In the genomic region with DNA sequence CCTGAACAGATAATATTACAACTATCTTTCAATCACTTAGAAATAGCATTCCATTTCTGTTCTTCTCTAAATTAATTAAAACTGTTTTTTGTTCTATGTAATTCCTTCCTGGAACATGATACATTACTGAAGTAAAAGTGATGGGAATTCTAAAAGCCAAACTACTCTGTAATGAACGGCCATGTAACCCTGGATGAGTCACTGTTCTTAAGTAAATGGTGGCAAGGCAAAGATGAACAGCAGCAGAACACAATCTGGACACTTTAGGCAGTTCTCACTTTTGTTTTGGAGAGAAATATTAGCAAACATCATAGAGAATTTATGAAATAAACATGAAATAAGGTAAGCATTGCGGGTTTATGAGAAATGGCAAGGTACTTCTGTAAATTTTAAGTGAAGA, we compare ENCODE assay signal across 18 cellular contexts. TPM values are rescaled to one million over a fixed set of nuclear protein-coding genes. Genes with fewer than 3 reads are reported as not detected.
A peak's percentile ranks its signal among the peaks of the same experiment; 100 is the strongest.
DNase-seq lines count a peak whose midpoint lies in the region; ATAC-seq and TF ChIP-seq lines count a peak whose summit lies in the region.
"Had no signal": no experiment of that assay in that cellular context is flagged by ENCODE, and none has a peak within 500 bp of the region (broad histone marks: within the 10 kb centered on the region; RNA-seq: fewer than 3 reads in every experiment).

No MANE protein-coding gene starts in this region.

- H3K14ac ChIP-seq in mesenchymal stem cell (ENCODE audit: low read length in 2 of 2), result no peak overlapping the region

- H4K20me1 ChIP-seq in Karpas-422 (ENCODE audit: insufficient read depth, low read depth, low read length), result no peaks in the 10 kb centered on the region

- H3K79me2 ChIP-seq in Karpas-422 (ENCODE audit: low read length), result no peaks in the 10 kb centered on the region

- TF ChIP-seq CTCF in CD8-positive, alpha-beta T cell (IDR thresholded peaks at IDR 0.05), result no peak
- no peak for TF ChIP-seq CTCF in brain microvascular endothelial cell (IDR thresholded peaks at IDR 0.05; ENCODE audit: low read depth, low read length, missing control alignments)
- TF ChIP-seq CTCF in GM10248 (IDR thresholded peaks at IDR 0.05; ENCODE audit: control extremely low read depth, extremely low read depth, low read depth, missing control alignments), result no peak

- no peaks in the 10 kb centered on the region for H3K9me3 ChIP-seq in CD8-positive, alpha-beta T cell (ENCODE audit: low read length)
- peaks cover 14% of the 10 kb centered on the region for H3K9me3 ChIP-seq in mesenchymal stem cell (ENCODE audit: control insufficient read depth, low read length)
- no peaks in the 10 kb centered on the region for H3K9me3 ChIP-seq in Karpas-422 (ENCODE audit: low read length)
- H3K9me3 ChIP-seq in CD4-positive, alpha-beta memory T cell (ENCODE audit: control insufficient read depth in 1 of 2, low read length in 2 of 2), result peaks cover 0 to 5% of the 10 kb centered on the region in 2 donors
- H3K9me3 ChIP-seq: gastrocnemius medialis had no signal

- in situ Hi-C loops in brain microvascular endothelial cell (cut with HindIII; ENCODE audit: low pct_ligation_motif_present, low sequenced_read_pairs), result no loop called here

- H3K18ac ChIP-seq in mesenchymal stem cell (ENCODE audit: low read depth in 1 of 2, low read length in 2 of 2), result no peak overlapping the region

- H4K8ac ChIP-seq in mesenchymal stem cell (ENCODE audit: low read length), result no peak overlapping the region

- peaks cover 18% of the 10 kb centered on the region for H3K36me3 Mint-ChIP-seq in CD8-positive, alpha-beta T cell
- H3K36me3 Mint-ChIP-seq in CD4-positive, alpha-beta memory T cell, result peaks cover 17 to 19% of the 10 kb centered on the region in 2 donors

- no peak for DNase-seq in CD8-positive, alpha-beta T cell
- peak; percentile 3 for DNase-seq in M059J (ENCODE audit: low read depth)
- DNase-seq in brain microvascular endothelial cell, result peak; percentile 12
- DNase-seq in mesenchymal stem cell, result peak; percentile 39
- DNase-seq in Karpas-422, result no peak
- no peak for DNase-seq in CD4-positive, alpha-beta memory T cell
- DNase-seq in GM10248 (ENCODE audit: extremely low spot score), result no peak
- DNase-seq: activated effector memory CD4-positive, alpha-beta T cell treated with anti-CD3 and anti-CD28 coated beads, Interleukin-2, amount 50 U/mL, for 16 hours; C1 segment of cervical spinal cord; effector CD4-positive, alpha-beta T cell; gastrocnemius medialis; NCI-H69; stimulated activated CD4-positive, alpha-beta T cell treated with anti-CD3 and anti-CD28 coated beads, Interleukin-15, amount 100 ng/mL, for 24 hours; substantia nigra; WERI-Rb-1 had no signal

- CTCF ChIA-PET in CD8-positive, alpha-beta T cell (lab: Charles Lee), result no interaction called here
- CTCF ChIA-PET in CD4-positive, alpha-beta memory T cell (lab: Charles Lee; ENCODE audit: partially characterized antibody), result no interaction called here
- CTCF ChIA-PET in GM10248 (lab: Yijun Ruan, JAX), result no interaction called here

- H2BK5ac ChIP-seq in mesenchymal stem cell (ENCODE audit: low read depth, low read length, poor library complexity, severe bottlenecking), result no peak overlapping the region

- H3K4me3 ChIP-seq in CD8-positive, alpha-beta T cell (ENCODE audit: low read depth, low read length), result no peak overlapping the region
- no peak overlapping the region for H3K4me3 ChIP-seq in brain microvascular endothelial cell (ENCODE audit: low read depth, low read length)
- no peak overlapping the region for H3K4me3 ChIP-seq in mesenchymal stem cell (ENCODE audit: insufficient read depth in 1 of 2, low read depth in 1 of 2, low read length in 2 of 2)
- no peak overlapping the region for H3K4me3 ChIP-seq in Karpas-422 (ENCODE audit: low read length)
- no peak overlapping the region for H3K4me3 ChIP-seq in CD4-positive, alpha-beta memory T cell (ENCODE audit: low read length in 2 of 2)
- H3K4me3 ChIP-seq: gastrocnemius medialis had no signal

- no peak overlapping the region for H3K23ac ChIP-seq in mesenchymal stem cell (ENCODE audit: low read length in 2 of 2)

- no peak overlapping the region for H2BK12ac ChIP-seq in mesenchymal stem cell (ENCODE audit: low read length in 2 of 2)

- no peak overlapping the region for H4K91ac ChIP-seq in mesenchymal stem cell (ENCODE audit: low read length)

- POLR2A ChIA-PET in CD8-positive, alpha-beta T cell (lab: Charles Lee), result no interaction called here
- POLR2A ChIA-PET in CD4-positive, alpha-beta memory T cell (lab: Charles Lee; ENCODE audit: partially characterized antibody), result no interaction called here
- POLR2A ChIA-PET in GM10248 (lab: Yijun Ruan, JAX), result no interaction called here

- H3K27me3 Mint-ChIP-seq in CD8-positive, alpha-beta T cell (ENCODE audit: low read depth), result no peaks in the 10 kb centered on the region
- H3K27me3 Mint-ChIP-seq in CD4-positive, alpha-beta memory T cell, result no peaks in the 10 kb centered on the region

- peaks cover 33% of the 10 kb centered on the region for H3K4me1 ChIP-seq in CD8-positive, alpha-beta T cell (ENCODE audit: insufficient read depth, low read length)
- H3K4me1 ChIP-seq in mesenchymal stem cell (ENCODE audit: control insufficient read depth, insufficient read depth, low read depth, low read length), result no peaks in the 10 kb centered on the region
- peaks cover 23% of the 10 kb centered on the region for H3K4me1 ChIP-seq in Karpas-422 (ENCODE audit: low read length)
- H3K4me1 ChIP-seq in CD4-positive, alpha-beta memory T cell (ENCODE audit: insufficient read depth, low read length), result peaks cover 30% of the 10 kb centered on the region
- H3K4me1 ChIP-seq: gastrocnemius medialis had no signal

- no peak overlapping the region for H3K4ac ChIP-seq in mesenchymal stem cell (ENCODE audit: low read depth in 1 of 2, low read length in 2 of 2)

- H2BK120ac ChIP-seq in mesenchymal stem cell (ENCODE audit: low read depth, low read length), result no peak overlapping the region

- peaks cover 55% of the 10 kb centered on the region for H3K4me1 Mint-ChIP-seq in CD8-positive, alpha-beta T cell (ENCODE audit: low read depth)
- H3K4me1 Mint-ChIP-seq in CD4-positive, alpha-beta memory T cell, result peaks cover 6 to 38% (median 21%) of the 10 kb centered on the region in 4 donors
- H3K4me1 Mint-ChIP-seq: nephron had no signal

- H3K27ac Mint-ChIP-seq in CD8-positive, alpha-beta T cell, result peak overlapping the region; percentile 39
- H3K27ac Mint-ChIP-seq in CD4-positive, alpha-beta memory T cell, result peak overlapping the region in 1 of 7 donors; percentile 30
- H3K27ac Mint-ChIP-seq: nephron had no signal

- H3K36me3 ChIP-seq in CD8-positive, alpha-beta T cell (ENCODE audit: insufficient read depth, low read length), result no peaks in the 10 kb centered on the region
- no peaks in the 10 kb centered on the region for H3K36me3 ChIP-seq in brain microvascular endothelial cell (replicated peaks)
- H3K36me3 ChIP-seq in mesenchymal stem cell (ENCODE audit: control insufficient read depth in 1 of 2, insufficient read depth in 2 of 2, low read depth in 1 of 2, low read length in 2 of 2), result no peaks in the 10 kb centered on the region
- H3K36me3 ChIP-seq in Karpas-422 (ENCODE audit: insufficient read depth, low read length), result no peaks in the 10 kb centered on the region
- H3K36me3 ChIP-seq in CD4-positive, alpha-beta memory T cell (ENCODE audit: insufficient read depth, low read length), result no peaks in the 10 kb centered on the region
- H3K36me3 ChIP-seq: gastrocnemius medialis, WERI-Rb-1 had no signal

- no peak for ATAC-seq in CD8-positive, alpha-beta T cell
- ATAC-seq: gastrocnemius medialis had no signal

- no peak overlapping the region for H3K4me3 Mint-ChIP-seq in CD8-positive, alpha-beta T cell
- peak overlapping the region in 1 of 8 donors; percentile 2 for H3K4me3 Mint-ChIP-seq in CD4-positive, alpha-beta memory T cell
- H3K4me3 Mint-ChIP-seq: nephron had no signal

- no peaks in the 10 kb centered on the region for H3K79me1 ChIP-seq in mesenchymal stem cell (replicated peaks; ENCODE audit: low read length, poor library complexity, severe bottlenecking)

- no peak overlapping the region for H2AFZ ChIP-seq in mesenchymal stem cell (ENCODE audit: low read depth, low read length)
- no peak overlapping the region for H2AFZ ChIP-seq in Karpas-422 (ENCODE audit: low read length)

- no peaks in the 10 kb centered on the region for H3K9me2 ChIP-seq in Karpas-422 (replicated peaks; ENCODE audit: insufficient read depth, low read length)

- intact Hi-C loops in CD8-positive, alpha-beta T cell (cut with DNase I, micrococcal nuclease), result loop anchor here in 1 of 2 experiments (5.0 kb wide), 1 partner anchor 36 kb away; a partner anchor contains a TSS
- intact Hi-C loops in CD4-positive, alpha-beta memory T cell (cut with micrococcal nuclease), result no loop called here

- H3K27ac ChIP-seq in CD8-positive, alpha-beta T cell (ENCODE audit: low read depth, low read length), result no peak overlapping the region
- H3K27ac ChIP-seq in brain microvascular endothelial cell (no peak overlapping the region), mesenchymal stem cell (ENCODE audit: low read length, poor library complexity, severe bottlenecking) (no peak overlapping the region), Karpas-422 (ENCODE audit: low read length) (no peak overlapping the region)
- no peak overlapping the region for H3K27ac ChIP-seq in CD4-positive, alpha-beta memory T cell (ENCODE audit: low read depth, low read length)
- H3K27ac ChIP-seq: gastrocnemius medialis, WERI-Rb-1 had no signal

- H3K9me3 Mint-ChIP-seq in CD8-positive, alpha-beta T cell, result peaks cover 3% of the 10 kb centered on the region
- H3K9me3 Mint-ChIP-seq in CD4-positive, alpha-beta memory T cell, result peaks cover 0 to 15% (median 6%) of the 10 kb centered on the region in 8 donors

- H2BK15ac ChIP-seq in mesenchymal stem cell (ENCODE audit: low read depth, poor library complexity, severe bottlenecking), result no peak overlapping the region

- H3K27me3 ChIP-seq in CD8-positive, alpha-beta T cell (ENCODE audit: insufficient read depth, low read length), result no peaks in the 10 kb centered on the region
- H3K27me3 ChIP-seq in brain microvascular endothelial cell (replicated peaks) (no peaks in the 10 kb centered on the region), mesenchymal stem cell (ENCODE audit: control insufficient read depth in 1 of 2, insufficient read depth in 1 of 2, low read length in 2 of 2) (no peaks in the 10 kb centered on the region), Karpas-422 (ENCODE audit: low read length) (no peaks in the 10 kb centered on the region)
- H3K27me3 ChIP-seq in CD4-positive, alpha-beta memory T cell (ENCODE audit: insufficient read depth, low read length), result no peaks in the 10 kb centered on the region
- H3K27me3 ChIP-seq: gastrocnemius medialis had no signal

- H3K4me2 ChIP-seq in mesenchymal stem cell (ENCODE audit: low read length, poor library complexity, severe bottlenecking) (no peak overlapping the region), Karpas-422 (ENCODE audit: low read depth, low read length, poor library complexity, severe bottlenecking) (no peak overlapping the region)

- no CpG with 5 or more reads among the region's 2 CpGs for WGBS in mesenchymal stem cell

- H2AK5ac ChIP-seq in mesenchymal stem cell (ENCODE audit: low read length, severe bottlenecking), result no peak overlapping the region

- H3K9ac ChIP-seq in mesenchymal stem cell (ENCODE audit: low read length), result peak overlapping the region; percentile 42
- H3K9ac ChIP-seq in Karpas-422 (ENCODE audit: low read length), result no peak overlapping the region

RNA-seq across cellular contexts. Expression of a gene that starts 1.2 kb away (rescaled TPM):
- total RNA-seq in CD8-positive, alpha-beta T cell, result not detected
- not detected in 2 replicates for total RNA-seq in M059J (2014; rRNA removed; shearing (Covaris generic))
- polyA plus RNA-seq in mesenchymal stem cell (2013, experiment 1 of 2), result not detected
- polyA plus RNA-seq in mesenchymal stem cell (2013, experiment 2 of 2), result not detected
- total RNA-seq in Karpas-422 (2014; rRNA removed; shearing (Covaris generic); ENCODE audit: low replicate concordance), result 0.07 TPM in 1 of 2 replicates, not detected in the other
- not detected for total RNA-seq in CD4-positive, alpha-beta memory T cell
- polyA plus RNA-seq in CD4-positive, alpha-beta memory T cell, result under 1 TPM; 0.13 to 0.37 TPM
- total RNA-seq: Daoy, gastrocnemius medialis, lung microvascular endothelial cell had no signal

RNA-seq across cellular contexts. Expression of a gene that starts 34.0 kb away (rescaled TPM):
- under 1 TPM in 1 of 2 experiments, not detected in 1; 0.25 TPM for total RNA-seq in CD8-positive, alpha-beta T cell
- not detected in 2 replicates for total RNA-seq in M059J (2014; rRNA removed; shearing (Covaris generic))
- polyA plus RNA-seq in mesenchymal stem cell (2013, experiment 1 of 2), result not detected
- not detected for polyA plus RNA-seq in mesenchymal stem cell (2013, experiment 2 of 2)
- not detected in 2 replicates for total RNA-seq in Karpas-422 (2014; rRNA removed; shearing (Covaris generic); ENCODE audit: low replicate concordance)
- under 1 TPM in 1 of 2 experiments, not detected in 1; 0.28 TPM for total RNA-seq in CD4-positive, alpha-beta memory T cell
- under 1 TPM; 0.35 to 0.53 TPM for polyA plus RNA-seq in CD4-positive, alpha-beta memory T cell
- total RNA-seq: Daoy, lung microvascular endothelial cell had no signal

Comparison
In these comparisons a context has a peak if more than half of its experiments do, and no peak if none do; other contexts are left out.
1. DNase-seq: peak in M059J (single experiment), brain microvascular endothelial cell (single experiment) and mesenchymal stem cell (single experiment); none in CD8-positive, alpha-beta T cell (0 of 7), Karpas-422 (single experiment), CD4-positive, alpha-beta memory T cell (0 of 5) and GM10248 (single experiment).